Comparison of ENCODE assay signal across 6 cellular contexts in the genomic region with DNA sequence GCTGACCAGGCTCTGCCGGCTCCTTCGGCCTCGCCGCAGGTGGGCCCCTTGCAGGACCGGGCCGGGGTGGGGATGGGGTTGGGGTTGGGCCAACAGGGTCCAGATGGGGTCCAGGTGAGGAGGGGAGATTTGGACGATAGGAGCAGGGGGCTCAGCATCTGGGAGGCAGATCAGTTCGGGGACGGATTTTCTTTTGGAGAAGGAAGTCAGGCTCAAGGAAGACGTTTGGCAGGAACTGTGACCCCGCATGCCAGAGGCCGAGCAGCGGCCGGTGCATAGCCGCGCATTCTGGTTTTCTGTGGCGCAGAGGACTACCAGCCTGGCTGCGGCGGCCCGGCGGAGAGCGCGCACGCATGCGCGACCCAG. TPM values are rescaled to one million over a fixed set of nuclear protein-coding genes. Genes with fewer than 3 reads are reported as not detected.
DNase-seq lines count a peak whose midpoint lies in the region; TF ChIP-seq lines count a peak whose summit lies in the region.

No MANE protein-coding gene starts in this region.

- no peaks in the 10 kb centered on the region for H3K9me3 ChIP-seq in smooth muscle cell (replicated peaks; ENCODE audit: low read depth)

- no peak for TF ChIP-seq CTCF in epithelial cell of proximal tubule (conservative IDR thresholded peaks at IDR 0.05; ENCODE audit: low read depth, low read length)
- TF ChIP-seq CTCF in smooth muscle cell (IDR thresholded peaks at IDR 0.05; ENCODE audit: borderline replicate concordance, insufficient read depth, poor library complexity, severe bottlenecking), result no peak

- no peaks in the 10 kb centered on the region for H3K27me3 ChIP-seq in smooth muscle cell (ENCODE audit: low read depth)

- peak overlapping the region; percentile 99 for H3K4me3 Mint-ChIP-seq in T-helper 1 cell treated with Interleukin-12 subunit alpha and Interleukin-12 subunit beta and Interleukin-4 antibody, amounts not matched to agents 30 μg/mL and 1 μg/mL, for 36 hours

- no peak for DNase-seq in T-helper 1 cell
- no peak for DNase-seq in epithelial cell of proximal tubule (ENCODE audit: low read depth)
- no peak for DNase-seq in smooth muscle cell (lab: John Stamatoyannopoulos, UW; ENCODE audit: unreplicated experiment)
- no peak for DNase-seq in A172 (ENCODE audit: low spot score)
- DNase-seq in stimulated activated CD4-positive, alpha-beta T cell treated with anti-CD3 and anti-CD28 coated beads, Interleukin-2, amount 100 ng/mL, for 24 hours, result no peak

- peaks cover 32% of the 10 kb centered on the region for H3K4me1 Mint-ChIP-seq in T-helper 1 cell treated with Interleukin-12 subunit alpha and Interleukin-12 subunit beta and Interleukin-4 antibody, amounts not matched to agents 30 μg/mL and 1 μg/mL, for 36 hours (ENCODE audit: low read depth)

- peaks cover 36% of the 10 kb centered on the region for H3F3A ChIP-seq in smooth muscle cell (ENCODE audit: low read depth)

- H3K36me3 Mint-ChIP-seq in T-helper 1 cell treated with Interleukin-12 subunit alpha and Interleukin-12 subunit beta and Interleukin-4 antibody, amounts not matched to agents 30 μg/mL and 1 μg/mL, for 36 hours (ENCODE audit: low read depth), result peaks cover 35% of the 10 kb centered on the region

- peak overlapping the region; percentile 98 for H3K27ac Mint-ChIP-seq in T-helper 1 cell treated with Interleukin-12 subunit alpha and Interleukin-12 subunit beta and Interleukin-4 antibody, amounts not matched to agents 30 μg/mL and 1 μg/mL, for 36 hours

- peak overlapping the region; percentile 53 for H2AFZ ChIP-seq in smooth muscle cell (ENCODE audit: low read depth)

- peaks cover 39% of the 10 kb centered on the region for H3K4me1 ChIP-seq in smooth muscle cell (ENCODE audit: low read depth)

- peaks cover 41% of the 10 kb centered on the region for H4K20me1 ChIP-seq in smooth muscle cell (ENCODE audit: low read depth)

- no peaks in the 10 kb centered on the region for H3K36me3 ChIP-seq in smooth muscle cell (ENCODE audit: low read depth)

- H3K4me3 ChIP-seq in epithelial cell of proximal tubule (ENCODE audit: low read depth, low read length), result peak overlapping the region; percentile 98
- peak overlapping the region; percentile 92 for H3K4me3 ChIP-seq in smooth muscle cell

- H3K9me3 Mint-ChIP-seq in T-helper 1 cell treated with Interleukin-12 subunit alpha and Interleukin-12 subunit beta and Interleukin-4 antibody, amounts not matched to agents 30 μg/mL and 1 μg/mL, for 36 hours, result no peaks in the 10 kb centered on the region

- peaks cover 43% of the 10 kb centered on the region for H3K79me2 ChIP-seq in smooth muscle cell (ENCODE audit: low read depth)

- H3K27me3 Mint-ChIP-seq in T-helper 1 cell treated with Interleukin-12 subunit alpha and Interleukin-12 subunit beta and Interleukin-4 antibody, amounts not matched to agents 30 μg/mL and 1 μg/mL, for 36 hours (ENCODE audit: low read depth), result no peaks in the 10 kb centered on the region

- WGBS in smooth muscle cell (ENCODE audit: low lambda C conversion rate), result 5% methylated on average over 26 of the region's 26 CpGs

- peak overlapping the region; percentile 98 for H3K27ac ChIP-seq in smooth muscle cell (ENCODE audit: low read depth)

- H3K9ac ChIP-seq in smooth muscle cell (ENCODE audit: low read depth), result peak overlapping the region; percentile 78

- peak overlapping the region; percentile 98 for H3K4me2 ChIP-seq in smooth muscle cell

RNA-seq across cellular contexts. Expression of a gene that starts 0.8 kb away (rescaled TPM):
- total RNA-seq in epithelial cell of proximal tubule, result 1,398 and 2,089 TPM in 2 replicates
- total RNA-seq in smooth muscle cell, result 1,112 and 1,146 TPM in 2 replicates
- 2,844 and 2,856 TPM in 2 replicates for polyA plus RNA-seq in smooth muscle cell
- total RNA-seq in A172 (2014; rRNA removed; shearing (Covaris generic)), result 1,380 and 1,410 TPM in 2 replicates

RNA-seq across cellular contexts. Expression of a gene that starts 11.1 kb away (rescaled TPM):
- total RNA-seq in epithelial cell of proximal tubule (98.4 and 178 TPM in 2 replicates), smooth muscle cell (90.2 and 111 TPM in 2 replicates)
- polyA plus RNA-seq in smooth muscle cell, result 208 and 224 TPM in 2 replicates
- 185 and 215 TPM in 2 replicates for total RNA-seq in A172 (2014; rRNA removed; shearing (Covaris generic))

RNA-seq across cellular contexts. Expression of a gene that starts 27.0 kb away (rescaled TPM):
- 0.07 and 1.3 TPM in 2 replicates for total RNA-seq in epithelial cell of proximal tubule
- 0.13 and 2.0 TPM in 2 replicates for total RNA-seq in smooth muscle cell
- 0.50 and 1.6 TPM in 2 replicates for polyA plus RNA-seq in smooth muscle cell
- not detected in 2 replicates for total RNA-seq in A172 (2014; rRNA removed; shearing (Covaris generic))

RNA-seq across cellular contexts. Expression of a gene that starts 31.3 kb away (rescaled TPM):
- total RNA-seq in epithelial cell of proximal tubule (16.0 and 41.3 TPM in 2 replicates), smooth muscle cell (32.3 and 37.5 TPM in 2 replicates)
- polyA plus RNA-seq in smooth muscle cell, result 65.9 and 81.1 TPM in 2 replicates
- total RNA-seq in A172 (2014; rRNA removed; shearing (Covaris generic)), result 2.9 and 7.5 TPM in 2 replicates

RNA-seq across cellular contexts. Expression of a gene that starts 33.7 kb away (rescaled TPM):
- not detected in 2 replicates for total RNA-seq in epithelial cell of proximal tubule
- total RNA-seq in smooth muscle cell, result 0.45 TPM in 1 of 2 replicates, not detected in the other
- 0.48 and 1.3 TPM in 2 replicates for polyA plus RNA-seq in smooth muscle cell
- total RNA-seq in A172 (2014; rRNA removed; shearing (Covaris generic)), result 0.38 and 1.1 TPM in 2 replicates
